ENCODE assay signal across 35 cellular contexts in genomic region chr20:62323146-62323979, GRCh38.
"Had no signal": no experiment of that assay in that cellular context is flagged by ENCODE, and none has a peak within 500 bp of the region (broad histone marks: within the 10 kb centered on the region; RNA-seq: fewer than 3 reads in every experiment).

No MANE protein-coding gene starts in this region.

- H3K4me3 ChIP-seq: adrenal gland, body of pancreas, esophagus muscularis mucosa, gastroesophageal sphincter had no signal

- H3K36me3 Mint-ChIP-seq: activated CD4-positive, alpha-beta memory T cell treated with anti-CD3 and anti-CD28 coated beads for 36 hours; activated CD8-positive, alpha-beta memory T cell treated with anti-CD3 and anti-CD28 coated beads, Interleukin-2, amount 10 ng/mL, durations not matched to agents 7 days and 5 days; activated naive CD4-positive, alpha-beta T cell treated with anti-CD3 and anti-CD28 coated beads, Interleukin-2, amount 50 U/mL, for 24 hours; activated naive CD8-positive, alpha-beta T cell treated with anti-CD3 and anti-CD28 coated beads for 36 hours had no signal

- H3K4me3 Mint-ChIP-seq: activated B cell treated with CpG ODN at 0.5 μM for 24 hours; activated CD4-positive, alpha-beta memory T cell treated with anti-CD3 and anti-CD28 coated beads for 36 hours; activated CD4-positive, alpha-beta T cell treated with anti-CD3 and anti-CD28 coated beads for 36 hours; activated CD4-positive, alpha-beta T cell treated with anti-CD3 and anti-CD28 coated beads, Interleukin-2, amount 10 ng/mL, durations not matched to agents 24 days and 14 days; activated CD8-positive, alpha-beta memory T cell treated with anti-CD3 and anti-CD28 coated beads, Interleukin-2, amount 10 ng/mL, durations not matched to agents 7 days and 5 days; activated CD8-positive, alpha-beta T cell treated with anti-CD3 and anti-CD28 coated beads, Interleukin-2, amount 10 ng/mL, durations not matched to agents 7 days and 5 days; activated naive CD4-positive, alpha-beta T cell treated with anti-CD3 and anti-CD28 coated beads for 36 hours; activated naive CD4-positive, alpha-beta T cell treated with anti-CD3 and anti-CD28 coated beads, Interleukin-2, amount 50 U/mL, for 24 hours; activated naive CD8-positive, alpha-beta T cell treated with anti-CD3 and anti-CD28 coated beads for 36 hours; activated naive CD8-positive, alpha-beta T cell treated with anti-CD3 and anti-CD28 coated beads, Interleukin-2, amount 50 U/mL, for 24 hours; activated T-helper 1 cell treated with anti-CD3 and anti-CD28 coated beads, Interleukin-12 subunit alpha, Interleukin-12 subunit beta, Interleukin-2, Interleukin-4 antibody, amounts not matched to agents 30 ng/mL and 10 ng/mL and 1 ng/mL, durations not matched to agents 14 hours and 24 hours and 36 hours; effector memory CD8-positive, alpha-beta T cell; T-helper 17 cell; T-helper 2 cell treated with Interferon-gamma antibody and Interleukin-4, amounts not matched to agents 5 μg/mL and 100 μg/mL, for 36 hours had no signal

- DNase-seq: activated B cell treated with CpG ODN at 0.5 μM for 24 hours; activated CD4-positive, alpha-beta memory T cell treated with anti-CD3 and anti-CD28 coated beads for 36 hours; activated CD4-positive, alpha-beta T cell treated with anti-CD3 and anti-CD28 coated beads for 36 hours; activated CD4-positive, alpha-beta T cell treated with anti-CD3 and anti-CD28 coated beads, Interleukin-2, amount 10 ng/mL, durations not matched to agents 24 days and 14 days; activated CD8-positive, alpha-beta memory T cell treated with anti-CD3 and anti-CD28 coated beads, Interleukin-2, amount 10 ng/mL, durations not matched to agents 7 days and 5 days; activated CD8-positive, alpha-beta memory T cell treated with anti-CD3 and anti-CD28 coated beads, Interleukin-2, amount 50 U/mL, for 4 hours; activated CD8-positive, alpha-beta T cell treated with anti-CD3 and anti-CD28 coated beads, Interleukin-2, amount 10 ng/mL, durations not matched to agents 7 days and 5 days; activated effector memory CD4-positive, alpha-beta T cell treated with anti-CD3 and anti-CD28 coated beads, Interleukin-2, amount 50 U/mL, for 16 hours; activated naive CD4-positive, alpha-beta T cell treated with anti-CD3 and anti-CD28 coated beads for 36 hours; activated naive CD8-positive, alpha-beta T cell treated with anti-CD3 and anti-CD28 coated beads for 36 hours; activated naive CD8-positive, alpha-beta T cell treated with anti-CD3 and anti-CD28 coated beads, Interleukin-2, amount 50 U/mL, for 24 hours; activated T-cell treated with anti-CD3 and anti-CD28 coated beads, Interleukin-2, amount 50 U/mL, for 1 hour; activated T-cell treated with anti-CD3 and anti-CD28 coated beads, Interleukin-2, amount 50 U/mL, for 48 hours; adrenal gland; amygdala; aorta; body of pancreas; caudate nucleus; cortex of kidney; dermis blood vessel endothelial cell; effector CD4-positive, alpha-beta T cell; effector memory CD8-positive, alpha-beta T cell; erythroblast; foreskin melanocyte; T-helper 17 cell; T1000; WERI-Rb-1 had no signal

- H3K27me3 ChIP-seq: adrenal gland, body of pancreas, esophagus muscularis mucosa, gastroesophageal sphincter had no signal

- H3K27me3 Mint-ChIP-seq: activated B cell treated with CpG ODN at 0.5 μM for 24 hours; activated CD4-positive, alpha-beta memory T cell treated with anti-CD3 and anti-CD28 coated beads for 36 hours; activated CD4-positive, alpha-beta T cell treated with anti-CD3 and anti-CD28 coated beads for 36 hours; activated CD4-positive, alpha-beta T cell treated with anti-CD3 and anti-CD28 coated beads, Interleukin-2, amount 10 ng/mL, durations not matched to agents 24 days and 14 days; activated CD8-positive, alpha-beta memory T cell treated with anti-CD3 and anti-CD28 coated beads, Interleukin-2, amount 10 ng/mL, durations not matched to agents 7 days and 5 days; activated naive CD4-positive, alpha-beta T cell treated with anti-CD3 and anti-CD28 coated beads, Interleukin-2, amount 50 U/mL, for 24 hours; activated naive CD8-positive, alpha-beta T cell treated with anti-CD3 and anti-CD28 coated beads for 36 hours; activated naive CD8-positive, alpha-beta T cell treated with anti-CD3 and anti-CD28 coated beads, Interleukin-2, amount 50 U/mL, for 24 hours; effector memory CD8-positive, alpha-beta T cell had no signal

- H3K27ac Mint-ChIP-seq: activated B cell treated with CpG ODN at 0.5 μM for 24 hours; activated CD4-positive, alpha-beta memory T cell treated with anti-CD3 and anti-CD28 coated beads for 36 hours; activated CD4-positive, alpha-beta T cell treated with anti-CD3 and anti-CD28 coated beads for 36 hours; activated CD4-positive, alpha-beta T cell treated with anti-CD3 and anti-CD28 coated beads, Interleukin-2, amount 10 ng/mL, durations not matched to agents 24 days and 14 days; activated CD8-positive, alpha-beta memory T cell treated with anti-CD3 and anti-CD28 coated beads, Interleukin-2, amount 10 ng/mL, durations not matched to agents 7 days and 5 days; activated CD8-positive, alpha-beta T cell treated with anti-CD3 and anti-CD28 coated beads, Interleukin-2, amount 10 ng/mL, durations not matched to agents 7 days and 5 days; activated naive CD4-positive, alpha-beta T cell treated with anti-CD3 and anti-CD28 coated beads for 36 hours; activated naive CD4-positive, alpha-beta T cell treated with anti-CD3 and anti-CD28 coated beads, Interleukin-2, amount 50 U/mL, for 24 hours; activated naive CD8-positive, alpha-beta T cell treated with anti-CD3 and anti-CD28 coated beads for 36 hours; activated naive CD8-positive, alpha-beta T cell treated with anti-CD3 and anti-CD28 coated beads, Interleukin-2, amount 50 U/mL, for 24 hours; activated T-helper 1 cell treated with anti-CD3 and anti-CD28 coated beads, Interleukin-12 subunit alpha, Interleukin-12 subunit beta, Interleukin-2, Interleukin-4 antibody, amounts not matched to agents 30 ng/mL and 10 ng/mL and 1 ng/mL, durations not matched to agents 14 hours and 24 hours and 36 hours; activated T-helper 2 cell treated with anti-CD3 and anti-CD28 coated beads, Interferon-gamma antibody, Interleukin-2, Interleukin-4, amounts not matched to agents 10 μg/mL and 5 μg/mL and 100 μg/mL, durations not matched to agents 14 hours and 24 hours and 36 hours; effector memory CD8-positive, alpha-beta T cell; T-helper 17 cell; T-helper 2 cell treated with Interferon-gamma antibody and Interleukin-4, amounts not matched to agents 5 μg/mL and 100 μg/mL, for 36 hours had no signal

- H3K4me1 ChIP-seq: adrenal gland, body of pancreas had no signal

- FAIRE-seq: colon had no signal

- H3K27ac ChIP-seq: adrenal gland, body of pancreas, WERI-Rb-1 had no signal

- ATAC-seq: activated CD4-positive, alpha-beta T cell treated with anti-CD3 and anti-CD28 coated beads for 36 hours; activated CD4-positive, CD25-positive, alpha-beta regulatory T cell treated with anti-CD3 and anti-CD28 coated beads, Interleukin-2, amount 50 U/mL, for 24 hours; activated CD8-positive, alpha-beta memory T cell treated with anti-CD3 and anti-CD28 coated beads, Interleukin-2, amount 10 ng/mL, durations not matched to agents 7 days and 5 days; activated CD8-positive, alpha-beta T cell treated with anti-CD3 and anti-CD28 coated beads, Interleukin-2, amount 10 ng/mL, durations not matched to agents 7 days and 5 days; activated naive CD8-positive, alpha-beta T cell treated with anti-CD3 and anti-CD28 coated beads, Interleukin-2, amount 50 U/mL, for 24 hours; body of pancreas; effector memory CD8-positive, alpha-beta T cell; gastroesophageal sphincter; T-helper 17 cell had no signal

- H3K9me3 Mint-ChIP-seq: activated B cell treated with CpG ODN at 0.5 μM for 24 hours; activated CD4-positive, alpha-beta memory T cell treated with anti-CD3 and anti-CD28 coated beads for 36 hours; activated CD4-positive, alpha-beta T cell treated with anti-CD3 and anti-CD28 coated beads, Interleukin-2, amount 10 ng/mL, durations not matched to agents 24 days and 14 days; activated naive CD4-positive, alpha-beta T cell treated with anti-CD3 and anti-CD28 coated beads for 36 hours; activated naive CD4-positive, alpha-beta T cell treated with anti-CD3 and anti-CD28 coated beads, Interleukin-2, amount 50 U/mL, for 24 hours; activated naive CD8-positive, alpha-beta T cell treated with anti-CD3 and anti-CD28 coated beads for 36 hours; activated naive CD8-positive, alpha-beta T cell treated with anti-CD3 and anti-CD28 coated beads, Interleukin-2, amount 50 U/mL, for 24 hours; activated T-helper 1 cell treated with anti-CD3 and anti-CD28 coated beads, Interleukin-12 subunit alpha, Interleukin-12 subunit beta, Interleukin-2, Interleukin-4 antibody, amounts not matched to agents 30 ng/mL and 10 ng/mL and 1 ng/mL, durations not matched to agents 14 hours and 24 hours and 36 hours; activated T-helper 2 cell treated with anti-CD3 and anti-CD28 coated beads, Interferon-gamma antibody, Interleukin-2, Interleukin-4, amounts not matched to agents 10 μg/mL and 5 μg/mL and 100 μg/mL, durations not matched to agents 14 hours and 24 hours and 36 hours; effector memory CD8-positive, alpha-beta T cell; T-helper 2 cell treated with Interferon-gamma antibody and Interleukin-4, amounts not matched to agents 5 μg/mL and 100 μg/mL, for 36 hours had no signal

- H3K4me1 Mint-ChIP-seq: activated B cell treated with CpG ODN at 0.5 μM for 24 hours; activated CD4-positive, alpha-beta T cell treated with anti-CD3 and anti-CD28 coated beads for 36 hours; activated CD4-positive, alpha-beta T cell treated with anti-CD3 and anti-CD28 coated beads, Interleukin-2, amount 10 ng/mL, durations not matched to agents 24 days and 14 days; activated CD8-positive, alpha-beta memory T cell treated with anti-CD3 and anti-CD28 coated beads, Interleukin-2, amount 10 ng/mL, durations not matched to agents 7 days and 5 days; activated naive CD4-positive, alpha-beta T cell treated with anti-CD3 and anti-CD28 coated beads, Interleukin-2, amount 50 U/mL, for 24 hours; activated naive CD8-positive, alpha-beta T cell treated with anti-CD3 and anti-CD28 coated beads for 36 hours; activated naive CD8-positive, alpha-beta T cell treated with anti-CD3 and anti-CD28 coated beads, Interleukin-2, amount 50 U/mL, for 24 hours had no signal

- H3K9me3 ChIP-seq: adrenal gland, body of pancreas, esophagus muscularis mucosa, gastroesophageal sphincter had no signal
